Comparison of ENCODE assay signal across 8 cellular contexts in genomic region chr6:166307981-166308768, GRCh38. TPM values are rescaled to one million over a fixed set of nuclear protein-coding genes. Genes with fewer than 3 reads are reported as not detected.
A peak's percentile ranks its signal among the peaks of the same experiment; 100 is the strongest.
DNase-seq lines count a peak whose midpoint lies in the region; ATAC-seq and FAIRE-seq lines count a peak whose summit lies in the region.

A gene with protein sequence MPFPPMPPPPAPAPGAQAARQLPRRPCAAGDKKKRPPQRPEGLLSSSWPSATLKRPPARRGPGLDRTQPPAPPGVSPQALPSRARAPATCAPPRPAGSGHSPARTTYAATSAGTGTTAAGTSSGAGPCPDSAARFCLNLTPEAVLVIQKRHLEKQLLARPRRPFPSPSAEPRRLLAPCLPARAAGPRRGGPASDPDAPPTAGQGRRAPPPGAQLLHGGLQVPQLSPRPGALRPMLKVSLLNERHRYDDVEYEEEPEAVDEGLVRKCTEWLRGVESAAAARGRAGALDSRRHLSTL (minus strand): TSS chr6:166308392. CDS start chr6:166308142, 250 bp downstream.

- H3K4me2 ChIP-seq in BLaER1 treated with 17β-estradiol and CSF1 and Interleukin-3, amounts not matched to agents 10 nM and 100 nM = peak within 1 kb of the TSS; percentile 84 to 99 (median 87)

- H3K4me1 ChIP-seq in BLaER1 treated with 17β-estradiol and CSF1 and Interleukin-3, amounts not matched to agents 10 nM and 100 nM = peaks cover 0 to 16% (median 12%) of the 10 kb centered on the region in 10 experiments; a peak in 16 of 20 replicates
- H3K4me1 ChIP-seq in small intestine (ENCODE audit: control insufficient read depth in 2 of 2, insufficient read depth in 1 of 2, low read depth in 1 of 2, low read length in 1 of 2) = peaks cover 4% of the 10 kb centered on the region in 2 donors

- ATAC-seq in GM19023 (IDR thresholded peaks at IDR 0.05; ENCODE audit: unreplicated experiment) (peak; percentile 63), HG03432 (IDR thresholded peaks at IDR 0.05; ENCODE audit: unreplicated experiment) (peak; percentile 66), HG03565 (IDR thresholded peaks at IDR 0.05; ENCODE audit: unreplicated experiment) (no peak)

- no peaks in the 10 kb centered on the region for H3K36me3 ChIP-seq in BLaER1 treated with 17β-estradiol and CSF1 and Interleukin-3, amounts not matched to agents 10 nM and 100 nM
- H3K36me3 ChIP-seq in small intestine (ENCODE audit: control insufficient read depth in 2 of 2, insufficient read depth in 2 of 2, low read length in 2 of 2) = no peaks in the 10 kb centered on the region

- H3K27ac Mint-ChIP-seq in activated naive CD8-positive, alpha-beta T cell treated with anti-CD3 and anti-CD28 coated beads for 36 hours = no peak within 1 kb of the TSS

- H3K4me3 ChIP-seq in BLaER1 treated with 17β-estradiol and CSF1 and Interleukin-3, amounts not matched to agents 10 nM and 100 nM = peak within 1 kb of the TSS; percentile 49 to 69 (median 54)
- peak within 1 kb of the TSS; percentile 50 for H3K4me3 ChIP-seq in iPS-18c (ENCODE audit: insufficient read depth, low read depth, low read length)
- H3K4me3 ChIP-seq in small intestine (ENCODE audit: low read depth in 1 of 2, low read length in 2 of 2) = peak within 1 kb of the TSS; percentile 16 to 75

- no peaks in the 10 kb centered on the region for H3K9me3 Mint-ChIP-seq in activated naive CD8-positive, alpha-beta T cell treated with anti-CD3 and anti-CD28 coated beads for 36 hours

- peak; percentile 20 for DNase-seq in activated naive CD8-positive, alpha-beta T cell treated with anti-CD3 and anti-CD28 coated beads for 36 hours
- DNase-seq in small intestine (peak; percentile 32), SKM-1 treated with dmso at 0.1 percent for 144 hours (lab: John Stamatoyannopoulos, UW; ENCODE audit: unreplicated experiment) (no peak)

- H3K27me3 ChIP-seq in BLaER1 treated with 17β-estradiol and CSF1 and Interleukin-3, amounts not matched to agents 10 nM and 100 nM = peaks cover 60 to 79% (median 68%) of the 10 kb centered on the region in 11 experiments
- H3K27me3 ChIP-seq in small intestine (ENCODE audit: control insufficient read depth in 2 of 2, insufficient read depth in 2 of 2, low read length in 2 of 2) = peaks cover 2 to 4% of the 10 kb centered on the region in 2 donors

- peak within 1 kb of the TSS; percentile 43 for H3K4me3 Mint-ChIP-seq in activated naive CD8-positive, alpha-beta T cell treated with anti-CD3 and anti-CD28 coated beads for 36 hours

- no peak for FAIRE-seq in small intestine (lab: Jason Lieb, UNC)

- peaks cover 0 to 33% (median 20%) of the 10 kb centered on the region in 11 experiments; a peak in 12 of 22 replicates for H4K20me1 ChIP-seq in BLaER1 treated with 17β-estradiol and CSF1 and Interleukin-3, amounts not matched to agents 10 nM and 100 nM

- peaks cover 0 to 14% (median 9%) of the 10 kb centered on the region in 11 experiments; a peak in 13 of 22 replicates for H3K9me3 ChIP-seq in BLaER1 treated with 17β-estradiol and CSF1 and Interleukin-3, amounts not matched to agents 10 nM and 100 nM (replicated peaks in 1 of 11)
- H3K9me3 ChIP-seq in iPS-18c (ENCODE audit: control insufficient read depth, insufficient read depth, low read length) (no peaks in the 10 kb centered on the region), small intestine (ENCODE audit: control insufficient read depth, low read depth) (no peaks in the 10 kb centered on the region)

- peaks cover 2% of the 10 kb centered on the region for H3K4me1 Mint-ChIP-seq in activated naive CD8-positive, alpha-beta T cell treated with anti-CD3 and anti-CD28 coated beads for 36 hours

- peaks cover 54% of the 10 kb centered on the region for H3K27me3 Mint-ChIP-seq in activated naive CD8-positive, alpha-beta T cell treated with anti-CD3 and anti-CD28 coated beads for 36 hours

- H3K9ac ChIP-seq in BLaER1 treated with 17β-estradiol and CSF1 and Interleukin-3, amounts not matched to agents 10 nM and 100 nM = peak within 1 kb of the TSS in 8 of 11 experiments; percentile 17 to 61 (median 44); a peak in 8 of 22 replicates

- no peaks in the 10 kb centered on the region for H3K36me3 Mint-ChIP-seq in activated naive CD8-positive, alpha-beta T cell treated with anti-CD3 and anti-CD28 coated beads for 36 hours

- no peak within 1 kb of the TSS for H3K27ac ChIP-seq in BLaER1 treated with 17β-estradiol and CSF1 and Interleukin-3, amounts not matched to agents 10 nM and 100 nM
- H3K27ac ChIP-seq in small intestine (ENCODE audit: low read depth in 1 of 2, low read length in 1 of 2) = no peak within 1 kb of the TSS

- WGBS in small intestine, 3 donors = 1 to 2% (median 1%) methylated on average over 41 to 78 of the region's 78 CpGs

RNA-seq across cellular contexts. Expression of the gene that starts here (rescaled TPM):
- total RNA-seq in activated naive CD8-positive, alpha-beta T cell treated with anti-CD3 and anti-CD28 coated beads for 36 hours = under 1 TPM; 0.08 to 0.33 TPM
- polyA plus RNA-seq in small intestine = under 1 TPM in 2 of 3 donors, not detected in 1; 0.43 to 0.45 TPM

Comparison
In these comparisons a context has a peak if more than half of its experiments do, and no peak if none do; other contexts are left out.
1. Peak in DNase-seq in activated naive CD8-positive, alpha-beta T cell treated with anti-CD3 and anti-CD28 coated beads for 36 hours; RNA of the gene not detected or under 1 TPM.
2. Peak in DNase-seq and H3K4me3 ChIP-seq in small intestine; RNA of the gene not detected or under 1 TPM.